Comparison of ENCODE assay signal across 2 cellular contexts in genomic region chr3:195219351-195220045, GRCh38.
TF ChIP-seq lines count a peak whose summit lies in the region.

No MANE protein-coding gene starts in this region.

TF ChIP-seq in HepG2, 621 proteins besides CTCF, POLR2A, EP300 and RAD21:
- TF ChIP-seq ZNF629 (CRISPR knock-in tag; conservative IDR thresholded peaks at IDR 0.05), result no peak
- no peak for TF ChIP-seq ZNF652 (CRISPR knock-in tag; IDR thresholded peaks at IDR 0.05; ENCODE audit: borderline replicate concordance, low read depth)
- TF ChIP-seq SKIL (CRISPR knock-in tag; IDR thresholded peaks at IDR 0.05; ENCODE audit: borderline replicate concordance), result no peak
- TF ChIP-seq RFXAP (CRISPR knock-in tag; IDR thresholded peaks at IDR 0.05; ENCODE audit: borderline replicate concordance), result no peak
- TF ChIP-seq HBP1 (CRISPR knock-in tag; IDR thresholded peaks at IDR 0.05; ENCODE audit: low read depth), result no peak
- TF ChIP-seq ZFP91 (CRISPR knock-in tag; IDR thresholded peaks at IDR 0.05; ENCODE audit: borderline replicate concordance), result no peak
- TF ChIP-seq PHF21A (CRISPR knock-in tag; IDR thresholded peaks at IDR 0.05), result no peak
- TF ChIP-seq NFE2L1 (CRISPR knock-in tag; IDR thresholded peaks at IDR 0.05; ENCODE audit: borderline replicate concordance), result no peak
- no peak for TF ChIP-seq KAT8 (CRISPR knock-in tag; IDR thresholded peaks at IDR 0.05)
- no peak for TF ChIP-seq ZNF280B (CRISPR knock-in tag; IDR thresholded peaks at IDR 0.05; ENCODE audit: borderline replicate concordance)
- TF ChIP-seq ZNF567 (CRISPR knock-in tag; IDR thresholded peaks at IDR 0.05; ENCODE audit: borderline replicate concordance), result no peak
- no peak for TF ChIP-seq SMAD1 (CRISPR knock-in tag; IDR thresholded peaks at IDR 0.05; ENCODE audit: borderline replicate concordance, low read depth)

TF ChIP-seq in H1, 55 proteins besides CTCF, POLR2A, EP300 and RAD21:
- TF ChIP-seq KDM4A (IDR thresholded peaks at IDR 0.05; ENCODE audit: low read depth, low read length, severe bottlenecking), result no peak
- no peak for TF ChIP-seq RXRA (IDR thresholded peaks at IDR 0.05; ENCODE audit: insufficient read depth, low read depth, low read length)
- TF ChIP-seq RBBP5 (IDR thresholded peaks at IDR 0.05; ENCODE audit: borderline replicate concordance, low read depth, low read length), result no peak
- no peak for TF ChIP-seq ATF3 (IDR thresholded peaks at IDR 0.05; ENCODE audit: insufficient read depth, low read depth, low read length)
- no peak for TF ChIP-seq JUN (IDR thresholded peaks at IDR 0.05; ENCODE audit: low read depth, low read length)
- no peak for TF ChIP-seq HDAC2 (IDR thresholded peaks at IDR 0.05; ENCODE audit: borderline replicate concordance in 1 of 2, low read depth in 2 of 2, low read length in 2 of 2)
- no peak for TF ChIP-seq E2F6 (IDR thresholded peaks at IDR 0.05)
- no peak for TF ChIP-seq SP1 (IDR thresholded peaks at IDR 0.05; ENCODE audit: low read depth, low read length)
- TF ChIP-seq HDAC6 (IDR thresholded peaks at IDR 0.05; ENCODE audit: low read depth, low read length), result no peak
- no peak for TF ChIP-seq SIRT6 (IDR thresholded peaks at IDR 0.05; ENCODE audit: low read length)
- no peak for TF ChIP-seq NANOG (IDR thresholded peaks at IDR 0.05; ENCODE audit: insufficient read depth, low read depth, low read length, poor library complexity, severe bottlenecking)
- no peak for TF ChIP-seq ASH2L (IDR thresholded peaks at IDR 0.05; ENCODE audit: low read length)
- no peak for TF ChIP-seq POLR2AphosphoS5 (IDR thresholded peaks at IDR 0.05; ENCODE audit: low read depth, low read length)
- TF ChIP-seq YY1 (IDR thresholded peaks at IDR 0.05; ENCODE audit: low read depth, low read length), result no peak
TF ChIP-seq in H1: peak in this region for 0.
